In genomic region chr5:151771259-151772028, GRCh38 we compare ENCODE assay signal across 8 cellular contexts. TPM values are rescaled to one million over a fixed set of nuclear protein-coding genes. Genes with fewer than 3 reads are reported as not detected.
A peak's percentile ranks its signal among the peaks of the same experiment; 100 is the strongest.
DNase-seq lines count a peak whose midpoint lies in the region; ATAC-seq and TF ChIP-seq lines count a peak whose summit lies in the region.

Gene G3BP1 (plus strand): TSS chr5:151771954. CDS start chr5:151786621, 14,667 bp downstream.

- intact Hi-C loops in CD14-positive monocyte (cut with micrococcal nuclease): loop anchor here in 1 of 2 donors (2.0 kb wide), 1 partner anchor 13 kb away; the partner anchor contains the start of gene ATOX1
- intact Hi-C loops in left colon (cut with DNase I, micrococcal nuclease): no loop called here

- peak; percentile 100 for DNase-seq in CD14-positive monocyte (ENCODE audit: low spot score)
- DNase-seq in NCI-H748 (lab: John Stamatoyannopoulos, UW; ENCODE audit: unreplicated experiment): peak; percentile 100
- peak; percentile 99 for DNase-seq in activated CD4-positive, alpha-beta T cell treated with anti-CD3 and anti-CD28 coated beads, Interleukin-2, amount 50 U/mL, for 1 hour
- peak; percentile 34 for DNase-seq in cortex of kidney (lab: John Stamatoyannopoulos, UW)
- DNase-seq in left colon: peak; percentile 100
- DNase-seq in stimulated activated CD4-positive, alpha-beta T cell treated with anti-CD3 and anti-CD28 coated beads, Interleukin-1b, Interleukin-23, amount 100 ng/mL, for 48 hours: peak; percentile 100

- H3K27ac Mint-ChIP-seq in CD14-positive monocyte: peak within 1 kb of the TSS in 6 of 7 donors; percentile 90 to 96 (median 93)

- H3K4me3 Mint-ChIP-seq in CD14-positive monocyte: peak within 1 kb of the TSS; percentile 88 to 97

- peaks cover 41% of the 10 kb centered on the region for H3K4me1 Mint-ChIP-seq in CD14-positive monocyte

- no peaks in the 10 kb centered on the region for H3K27me3 Mint-ChIP-seq in CD14-positive monocyte (ENCODE audit: low read depth in 3 of 3)

- peak; percentile 73 for ATAC-seq in GM19351 (IDR thresholded peaks at IDR 0.05; ENCODE audit: unreplicated experiment)
- peak; percentile 80 for ATAC-seq in HG03521 (IDR thresholded peaks at IDR 0.05; ENCODE audit: unreplicated experiment)
- peak; percentile 83 for ATAC-seq in left colon

- no peaks in the 10 kb centered on the region for H3K9me3 Mint-ChIP-seq in CD14-positive monocyte

- peaks cover 0 to 3% of the 10 kb centered on the region in 2 donors for H3K36me3 Mint-ChIP-seq in CD14-positive monocyte

- TF ChIP-seq CTCF in CD14-positive monocyte (IDR thresholded peaks at IDR 0.05): peak; percentile 19

RNA-seq across cellular contexts. Expression of gene G3BP1, which starts in this region (rescaled TPM):
- polyA plus RNA-seq in CD14-positive monocyte: 10 to 100 TPM; 58.8 to 60.6 TPM
- total RNA-seq in left colon: 100 to 1,000 TPM; 116 to 141 TPM

Comparison
In these comparisons a context has a peak if more than half of its experiments do, and no peak if none do; other contexts are left out.
1. Peak in every context shown above with its lines: DNase-seq and ATAC-seq.
2. DNase-seq: peak in every context shown above with its lines; median percentile 100 in CD14-positive monocyte; 100 in NCI-H748; 100 in left colon; 100 in stimulated activated CD4-positive, alpha-beta T cell treated with anti-CD3 and anti-CD28 coated beads, Interleukin-1b, Interleukin-23, amount 100 ng/mL, for 48 hours; 99 in activated CD4-positive, alpha-beta T cell treated with anti-CD3 and anti-CD28 coated beads, Interleukin-2, amount 50 U/mL, for 1 hour; 34 in cortex of kidney.